8 cellular contexts compared by ENCODE assay signal in genomic region chr15:73982251-73982962, GRCh38. TPM values are rescaled to one million over a fixed set of nuclear protein-coding genes. Genes with fewer than 3 reads are reported as not detected.
DNase-seq lines count a peak whose midpoint lies in the region; ATAC-seq, FAIRE-seq and TF ChIP-seq lines count a peak whose summit lies in the region.

No MANE protein-coding gene starts in this region.

- ATAC-seq in HG03439 (IDR thresholded peaks at IDR 0.05; ENCODE audit: unreplicated experiment) (no peak), HG02870 (IDR thresholded peaks at IDR 0.05; ENCODE audit: unreplicated experiment) (no peak)

- H3K9me3 Mint-ChIP-seq in osteocyte (ENCODE audit: unreplicated experiment), result no peaks in the 10 kb centered on the region

- peak overlapping the region; percentile 97 for H3K27ac Mint-ChIP-seq in osteocyte (ENCODE audit: unreplicated experiment)

- peak; percentile 49 for TF ChIP-seq POLR2A in H54 (IDR thresholded peaks at IDR 0.05; ENCODE audit: low read depth, low read length)

- TF ChIP-seq CTCF in AG04450 (IDR thresholded peaks at IDR 0.05; ENCODE audit: low read depth, low read length) (no peak), VCaP (conservative IDR thresholded peaks at IDR 0.05) (no peak), osteocyte (IDR thresholded peaks at IDR 0.05) (no peak)

- 0 out of 2 replicates have a peak overlapping the region, but pooled peaks have one; percentile 4 for H3K4me3 ChIP-seq in AG04450 (ENCODE audit: low read depth, low read length)

- CTCF ChIA-PET in AG04450 (lab: Charles Lee), result interaction anchor here (1.0 to 3.4 kb wide), 6 partner anchors 8 to 146 kb away, joined by 5 to 38 read pairs (median 6); partner anchors contain the start of genes PML and STOML1

- H3K36me3 Mint-ChIP-seq in osteocyte (ENCODE audit: unreplicated experiment), result peaks cover 3% of the 10 kb centered on the region

- peak; percentile 58 for DNase-seq in AG04450 (ENCODE audit: low read depth, low spot score)
- no peak for DNase-seq in H54 (ENCODE audit: insufficient read length, low spot score)
- DNase-seq in fibroblast of peridontal ligament (ENCODE audit: extremely low read depth), result peak; percentile 95
- no peak for DNase-seq in osteocyte (ENCODE audit: extremely low spot score, unreplicated experiment)
- DNase-seq in activated effector memory CD4-positive, alpha-beta T cell treated with Interleukin-2 at 50 U/mL for 16 hours, result no peak

- H3K27me3 Mint-ChIP-seq in osteocyte (ENCODE audit: unreplicated experiment), result peaks cover 3% of the 10 kb centered on the region

- peak overlapping the region; percentile 8 for H3K4me3 Mint-ChIP-seq in osteocyte (ENCODE audit: unreplicated experiment)

- H3K27ac ChIP-seq in AG04450 (ENCODE audit: low read depth, low read length) (peak overlapping the region; percentile 96), VCaP (peak overlapping the region; percentile 76)

- POLR2A ChIA-PET in AG04450 (lab: Yijun Ruan, JAX), result interaction anchor here (1.3 to 1.5 kb wide), 2 partner anchors 12 to 58 kb away, joined by 7 to 8 read pairs; partner anchors contain the start of gene PML

- no peaks in the 10 kb centered on the region for H3K27me3 ChIP-seq in AG04450 (ENCODE audit: control insufficient read depth, insufficient read depth, low read length)

- H3K9me3 ChIP-seq in AG04450 (ENCODE audit: control insufficient read depth, insufficient read depth, low read length), result no peaks in the 10 kb centered on the region

- no peak for FAIRE-seq in H54 (lab: Jason Lieb, UNC)

- peaks cover 57% of the 10 kb centered on the region for H3K4me1 Mint-ChIP-seq in osteocyte (ENCODE audit: unreplicated experiment)

RNA-seq across cellular contexts. Expression of gene STOML1, which starts 9.7 kb away (rescaled TPM):
- polyA plus RNA-seq in AG04450 (2011; rRNA removed), result 7.3 and 10.0 TPM in 2 replicates
- polyA minus RNA-seq in AG04450 (2011; rRNA and poly(A)+ RNA removed), result 5.0 and 6.3 TPM in 2 replicates
- total RNA-seq in osteocyte, result 17.1 and 18.3 TPM in 2 replicates

RNA-seq across cellular contexts. Expression of gene PML, which starts 12.1 kb away (rescaled TPM):
- 7.6 and 12.5 TPM in 2 replicates for polyA plus RNA-seq in AG04450 (2011; rRNA removed)
- polyA minus RNA-seq in AG04450 (2011; rRNA and poly(A)+ RNA removed), result 22.0 and 22.5 TPM in 2 replicates
- total RNA-seq in osteocyte, result 60.6 and 63.1 TPM in 2 replicates

RNA-seq across cellular contexts. Expression of gene LOXL1, which starts 56.1 kb away (rescaled TPM):
- polyA plus RNA-seq in AG04450 (2011; rRNA removed), result 114 and 206 TPM in 2 replicates
- polyA minus RNA-seq in AG04450 (2011; rRNA and poly(A)+ RNA removed), result 260 and 359 TPM in 2 replicates
- total RNA-seq in osteocyte, result 398 and 417 TPM in 2 replicates

Comparison
In these comparisons a context has a peak if more than half of its experiments do, and no peak if none do; other contexts are left out.
1. DNase-seq: peak in AG04450 (single experiment) and fibroblast of peridontal ligament (single experiment); none in H54 (single experiment), osteocyte (single experiment) and activated effector memory CD4-positive, alpha-beta T cell treated with Interleukin-2 at 50 U/mL for 16 hours (single experiment).